1 cellular context compared by ENCODE assay signal in genomic region chr11:119334173-119334930, GRCh38.
TF ChIP-seq lines count a peak whose summit lies in the region.

TSS of gene RNF26 (plus strand) at chr11:119334527. CDS start at chr11:119335123, 596 bp downstream.

TF ChIP-seq in HepG2, 621 proteins besides CTCF, POLR2A, EP300 and RAD21 (continued from another document and continues in another):
- no peak for TF ChIP-seq ZBTB46 (CRISPR knock-in tag; IDR thresholded peaks at IDR 0.05; ENCODE audit: borderline replicate concordance)
- no peak for TF ChIP-seq MLLT10 (CRISPR knock-in tag; IDR thresholded peaks at IDR 0.05)
- TF ChIP-seq ZNF136 (CRISPR knock-in tag; IDR thresholded peaks at IDR 0.05; ENCODE audit: low read depth) = no peak
- no peak for TF ChIP-seq ZNF460 (CRISPR knock-in tag; IDR thresholded peaks at IDR 0.05; ENCODE audit: borderline replicate concordance)
- no peak for TF ChIP-seq ZNF124 (CRISPR knock-in tag; IDR thresholded peaks at IDR 0.05)
- TF ChIP-seq PREB (CRISPR knock-in tag; IDR thresholded peaks at IDR 0.05) = no peak
- TF ChIP-seq SRY (CRISPR knock-in tag; IDR thresholded peaks at IDR 0.05) = no peak; the same call in 1 of the 2 replicates
- no peak for TF ChIP-seq ZNF558 (CRISPR knock-in tag; IDR thresholded peaks at IDR 0.05; ENCODE audit: borderline replicate concordance)
- TF ChIP-seq ZHX1 (CRISPR knock-in tag; IDR thresholded peaks at IDR 0.05; ENCODE audit: low read depth) = no peak
- no peak for TF ChIP-seq HNF4A (CRISPR knock-in tag; IDR thresholded peaks at IDR 0.05)
- TF ChIP-seq SNAPC5 (CRISPR knock-in tag; IDR thresholded peaks at IDR 0.05; ENCODE audit: borderline replicate concordance) = no peak
- no peak for TF ChIP-seq ZNF629 (CRISPR knock-in tag; conservative IDR thresholded peaks at IDR 0.05)
- no peak for TF ChIP-seq PPARG (CRISPR knock-in tag; conservative IDR thresholded peaks at IDR 0.05)
- no peak for TF ChIP-seq JUND (CRISPR knock-in tag; IDR thresholded peaks at IDR 0.05)
- no peak for TF ChIP-seq STAT6 (CRISPR knock-in tag; IDR thresholded peaks at IDR 0.05; ENCODE audit: borderline replicate concordance)
- TF ChIP-seq DBP (CRISPR knock-in tag; IDR thresholded peaks at IDR 0.05; ENCODE audit: not compliant biosample characterization) = no peak
- TF ChIP-seq ZNF574 (CRISPR knock-in tag; IDR thresholded peaks at IDR 0.05) = peak; percentile 59
- TF ChIP-seq ZNF567 (CRISPR knock-in tag; IDR thresholded peaks at IDR 0.05; ENCODE audit: borderline replicate concordance) = no peak
- TF ChIP-seq ZNF33B (CRISPR knock-in tag; IDR thresholded peaks at IDR 0.05) = no peak
- no peak for TF ChIP-seq JDP2 (CRISPR knock-in tag; IDR thresholded peaks at IDR 0.05; ENCODE audit: borderline replicate concordance)
- TF ChIP-seq ZBTB10 (CRISPR knock-in tag; IDR thresholded peaks at IDR 0.05; ENCODE audit: borderline replicate concordance) = no peak
- TF ChIP-seq CBX1 (IDR thresholded peaks at IDR 0.05; ENCODE audit: low read depth) = peak; percentile 39
- TF ChIP-seq CSRNP2 (CRISPR knock-in tag; conservative IDR thresholded peaks at IDR 0.05; ENCODE audit: low read depth) = no peak
- TF ChIP-seq CEBPZ (IDR thresholded peaks at IDR 0.05; ENCODE audit: low read length) = no peak
- peak; percentile 92 for TF ChIP-seq CREB1 (IDR thresholded peaks at IDR 0.05)
- peak; percentile 96 for TF ChIP-seq CREB1 (CRISPR knock-in tag; IDR thresholded peaks at IDR 0.05)
- TF ChIP-seq THAP9 (CRISPR knock-in tag; IDR thresholded peaks at IDR 0.05; ENCODE audit: borderline replicate concordance) = no peak; the same call in 1 of the 2 replicates
